Comparison of ENCODE assay signal across 10 cellular contexts in the genomic region with DNA sequence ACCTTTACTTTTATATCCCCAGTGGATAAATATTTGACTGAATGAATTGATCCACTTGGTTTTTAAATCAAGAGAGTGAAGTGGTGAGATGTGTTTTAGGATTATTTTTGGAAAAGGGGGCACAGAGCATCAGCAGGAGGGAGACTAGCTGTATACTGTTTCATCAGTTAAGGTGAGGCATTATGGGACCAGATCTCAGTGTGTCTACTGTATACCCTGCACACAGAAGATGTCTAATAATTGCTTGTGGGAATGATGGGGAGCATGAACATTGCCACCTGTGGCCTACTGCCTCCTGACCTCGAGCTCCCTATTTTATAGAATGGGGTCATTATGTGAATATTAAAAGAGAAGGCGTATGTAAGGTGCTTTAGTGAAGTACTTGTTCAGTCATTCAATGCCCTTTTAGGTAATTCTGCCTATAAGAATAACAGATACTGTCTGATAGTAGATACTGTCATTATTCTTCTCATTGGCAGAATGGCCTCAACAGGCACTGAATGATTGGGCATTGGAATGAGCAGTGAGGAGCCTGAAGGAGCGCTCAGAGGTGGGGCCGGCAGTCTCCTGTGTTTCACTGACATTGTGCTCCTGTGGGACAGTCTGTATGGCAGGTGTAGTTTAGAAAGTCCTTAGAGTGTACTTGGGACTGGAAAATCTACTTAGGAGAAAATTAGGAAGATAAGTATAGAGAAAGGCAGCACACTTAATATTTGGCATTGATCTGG. TPM values are rescaled to one million over a fixed set of nuclear protein-coding genes. Genes with fewer than 3 reads are reported as not detected.
DNase-seq lines count a peak whose midpoint lies in the region; ATAC-seq and TF ChIP-seq lines count a peak whose summit lies in the region.
"Had no signal": no experiment of that assay in that cellular context is flagged by ENCODE, and none has a peak within 500 bp of the region (broad histone marks: within the 10 kb centered on the region; RNA-seq: fewer than 3 reads in every experiment).

No MANE protein-coding gene starts in this region.

- BruUV-seq in PC-9 (replicated peaks; lab: Mats Ljungman, UMichigan), result no TSS peak

- no peak for ATAC-seq in HG02610 (IDR thresholded peaks at IDR 0.05; ENCODE audit: unreplicated experiment)

- H3K4me2 ChIP-seq in PC-9, result 0 out of 2 replicates have a peak overlapping the region, but pooled peaks have one; percentile 12
- H3K4me2 ChIP-seq in parathyroid adenoma (ENCODE audit: low read length), result peak overlapping the region; percentile 33

- H3K27ac ChIP-seq in CD4-positive, alpha-beta memory T cell (ENCODE audit: low read depth, low read length), result peak overlapping the region; percentile 61
- H3K27ac ChIP-seq in PC-9, result no peak overlapping the region
- H3K27ac ChIP-seq in parathyroid adenoma, result peak overlapping the region; percentile 39

- H4K20me1 ChIP-seq in PC-9 (ENCODE audit: insufficient read depth), result peaks cover 11% of the 10 kb centered on the region; the same call in 1 of the 2 replicates

- H3K4me3 Mint-ChIP-seq in CD4-positive, alpha-beta memory T cell, result peak overlapping the region; percentile 85 to 96 (median 93)
- peak overlapping the region; percentile 16 for H3K4me3 Mint-ChIP-seq in endothelial cell (ENCODE audit: unreplicated experiment)

- DNase-seq in CD4-positive, alpha-beta memory T cell, result no peak
- no peak for DNase-seq in PC-9
- no peak for DNase-seq in endothelial cell (ENCODE audit: low spot score)
- DNase-seq in NCI-H82 (lab: John Stamatoyannopoulos, UW), result no peak
- DNase-seq in BE2C, result no peak
- no peak for DNase-seq in inferior parietal cortex (ENCODE audit: extremely low spot score)
- DNase-seq: retina, substantia nigra had no signal

- no peak overlapping the region for H3K9ac ChIP-seq in parathyroid adenoma

- intact Hi-C loops in CD4-positive, alpha-beta memory T cell (cut with micrococcal nuclease), result loop anchor here (5.0 kb wide), 1 partner anchor 48 kb away; a partner anchor contains a TSS
- intact Hi-C loops in PC-9 (cut with micrococcal nuclease; ENCODE audit: unreplicated experiment), result no loop called here

- peak overlapping the region; percentile 52 to 74 for H3K4me3 ChIP-seq in CD4-positive, alpha-beta memory T cell (ENCODE audit: low read length in 2 of 2)
- no peak overlapping the region for H3K4me3 ChIP-seq in PC-9
- peak overlapping the region; percentile 8 for H3K4me3 ChIP-seq in parathyroid adenoma (ENCODE audit: low read depth, low read length)
- no peak overlapping the region for H3K4me3 ChIP-seq in BE2C (ENCODE audit: low read depth, low read length)

- H3K36me3 Mint-ChIP-seq in CD4-positive, alpha-beta memory T cell, result peaks cover 45 to 60% of the 10 kb centered on the region in 2 donors
- H3K36me3 Mint-ChIP-seq in endothelial cell (ENCODE audit: low read depth, unreplicated experiment), result peaks cover 40% of the 10 kb centered on the region

- H3K27me3 Mint-ChIP-seq in CD4-positive, alpha-beta memory T cell, result no peaks in the 10 kb centered on the region
- H3K27me3 Mint-ChIP-seq in endothelial cell (ENCODE audit: unreplicated experiment), result peaks cover 7% of the 10 kb centered on the region

- no peaks in the 10 kb centered on the region for H3K9me3 ChIP-seq in CD4-positive, alpha-beta memory T cell (ENCODE audit: control insufficient read depth in 1 of 2, low read length in 2 of 2)
- H3K9me3 ChIP-seq in PC-9 (ENCODE audit: insufficient read depth, low read depth) (no peaks in the 10 kb centered on the region), parathyroid adenoma (ENCODE audit: control insufficient read depth, low read length) (no peaks in the 10 kb centered on the region), BE2C (no peaks in the 10 kb centered on the region)

- no peak for TF ChIP-seq CTCF in PC-9 (conservative IDR thresholded peaks at IDR 0.05)
- no peak for TF ChIP-seq CTCF in endothelial cell (IDR thresholded peaks at IDR 0.05; ENCODE audit: unreplicated experiment)
- no peak for TF ChIP-seq CTCF in parathyroid adenoma (IDR thresholded peaks at IDR 0.05)
- TF ChIP-seq CTCF in BE2C (IDR thresholded peaks at IDR 0.05; ENCODE audit: low read depth, low read length), result no peak

- H3K79me2 ChIP-seq in PC-9 (ENCODE audit: low read depth) (peaks cover 21% of the 10 kb centered on the region), parathyroid adenoma (peaks cover 6% of the 10 kb centered on the region)

- no peaks in the 10 kb centered on the region for H3K9me3 Mint-ChIP-seq in CD4-positive, alpha-beta memory T cell
- no peaks in the 10 kb centered on the region for H3K9me3 Mint-ChIP-seq in endothelial cell (ENCODE audit: unreplicated experiment)

- H2AFZ ChIP-seq in PC-9, result no peak overlapping the region
- H2AFZ ChIP-seq in parathyroid adenoma, result no peak overlapping the region

- peaks cover 42 to 66% (median 56%) of the 10 kb centered on the region in 4 donors for H3K4me1 Mint-ChIP-seq in CD4-positive, alpha-beta memory T cell
- peaks cover 3% of the 10 kb centered on the region for H3K4me1 Mint-ChIP-seq in endothelial cell (ENCODE audit: unreplicated experiment)

- CTCF ChIA-PET in CD4-positive, alpha-beta memory T cell (lab: Charles Lee; ENCODE audit: partially characterized antibody), result interaction anchor here (1.1 kb wide), 1 partner anchor 66 kb away, joined by 5 read pairs; no protein-coding TSS in a partner anchor
- CTCF ChIA-PET in PC-9 (lab: Charles Lee), result no interaction called here

- H3K36me3 ChIP-seq in CD4-positive, alpha-beta memory T cell (ENCODE audit: insufficient read depth, low read length), result peaks cover 24% of the 10 kb centered on the region
- H3K36me3 ChIP-seq in PC-9 (ENCODE audit: low read depth), result peaks cover 40% of the 10 kb centered on the region
- H3K36me3 ChIP-seq in parathyroid adenoma (ENCODE audit: control insufficient read depth, insufficient read depth, low read length), result no peaks in the 10 kb centered on the region
- peaks cover 79% of the 10 kb centered on the region for H3K36me3 ChIP-seq in BE2C

- no peaks in the 10 kb centered on the region for H3K27me3 ChIP-seq in CD4-positive, alpha-beta memory T cell (ENCODE audit: insufficient read depth, low read length)
- H3K27me3 ChIP-seq in PC-9 (ENCODE audit: insufficient read depth, low read depth), result no peaks in the 10 kb centered on the region
- no peaks in the 10 kb centered on the region for H3K27me3 ChIP-seq in parathyroid adenoma (ENCODE audit: control insufficient read depth, insufficient read depth, low read length)
- no peaks in the 10 kb centered on the region; the same call in 1 of the 2 replicates for H3K27me3 ChIP-seq in BE2C

- H3K27ac Mint-ChIP-seq in CD4-positive, alpha-beta memory T cell, result peak overlapping the region; percentile 76 to 97 (median 95)
- H3K27ac Mint-ChIP-seq in endothelial cell (ENCODE audit: unreplicated experiment), result peak overlapping the region; percentile 26

- no peaks in the 10 kb centered on the region for H3K9me2 ChIP-seq in PC-9 (ENCODE audit: insufficient read depth)

- H3F3A ChIP-seq in PC-9 (ENCODE audit: insufficient read depth, low read depth), result 0 out of 2 replicates have a peak, but pooled peaks cover 9% of the 10 kb centered on the region

- POLR2A ChIA-PET in CD4-positive, alpha-beta memory T cell (lab: Charles Lee; ENCODE audit: partially characterized antibody), result interaction anchor here (1.2 to 2.3 kb wide), 2 partner anchors 49 to 66 kb away, joined by 4 to 6 read pairs; a partner anchor contains a TSS
- POLR2A ChIA-PET in PC-9 (lab: Charles Lee; ENCODE audit: unreplicated experiment), result no interaction called here

- peaks cover 34% of the 10 kb centered on the region for H3K4me1 ChIP-seq in CD4-positive, alpha-beta memory T cell (ENCODE audit: insufficient read depth, low read length)
- H3K4me1 ChIP-seq in PC-9 (replicated peaks; ENCODE audit: insufficient read depth) (peaks cover 11% of the 10 kb centered on the region; the same call in 1 of the 2 replicates), parathyroid adenoma (no peaks in the 10 kb centered on the region), BE2C (no peaks in the 10 kb centered on the region)

RNA-seq across cellular contexts. Expression of a gene that starts 47.4 kb away (rescaled TPM):
- total RNA-seq in CD4-positive, alpha-beta memory T cell, result 10 to 100 TPM; 49.7 to 50.8 TPM
- polyA plus RNA-seq in CD4-positive, alpha-beta memory T cell, result 10 to 100 TPM; 57.5 to 64.6 TPM
- total RNA-seq in PC-9 (2021), result 27.8 and 34.6 TPM in 2 replicates
- 38.7 TPM for total RNA-seq in endothelial cell (ENCODE audit: unreplicated experiment)
- 69.7 TPM for polyA plus RNA-seq in BE2C (2012; ENCODE audit: insufficient read depth, insufficient read length, low read depth)

RNA-seq across cellular contexts. Expression of a gene that starts 49.2 kb away (rescaled TPM):
- total RNA-seq in CD4-positive, alpha-beta memory T cell, result 10 to 100 TPM; 85.8 to 88.5 TPM
- polyA plus RNA-seq in CD4-positive, alpha-beta memory T cell, result 10 to 100 TPM in 1 of 2 donors, 1 to 10 TPM in 1; 6.2 to 14.0 TPM
- total RNA-seq in PC-9 (2021) (141 and 171 TPM in 2 replicates), endothelial cell (ENCODE audit: unreplicated experiment) (56.1 TPM)
- polyA plus RNA-seq in BE2C (2012; ENCODE audit: insufficient read depth, insufficient read length, low read depth), result 86.3 TPM

Comparison
In these comparisons a context has a peak if more than half of its experiments do, and no peak if none do; other contexts are left out.
1. H3K4me3 ChIP-seq: peak in CD4-positive, alpha-beta memory T cell (2 of 2) and parathyroid adenoma (single experiment); none in PC-9 (single experiment) and BE2C (single experiment).